1 cellular context compared by ENCODE assay signal in the genomic region with DNA sequence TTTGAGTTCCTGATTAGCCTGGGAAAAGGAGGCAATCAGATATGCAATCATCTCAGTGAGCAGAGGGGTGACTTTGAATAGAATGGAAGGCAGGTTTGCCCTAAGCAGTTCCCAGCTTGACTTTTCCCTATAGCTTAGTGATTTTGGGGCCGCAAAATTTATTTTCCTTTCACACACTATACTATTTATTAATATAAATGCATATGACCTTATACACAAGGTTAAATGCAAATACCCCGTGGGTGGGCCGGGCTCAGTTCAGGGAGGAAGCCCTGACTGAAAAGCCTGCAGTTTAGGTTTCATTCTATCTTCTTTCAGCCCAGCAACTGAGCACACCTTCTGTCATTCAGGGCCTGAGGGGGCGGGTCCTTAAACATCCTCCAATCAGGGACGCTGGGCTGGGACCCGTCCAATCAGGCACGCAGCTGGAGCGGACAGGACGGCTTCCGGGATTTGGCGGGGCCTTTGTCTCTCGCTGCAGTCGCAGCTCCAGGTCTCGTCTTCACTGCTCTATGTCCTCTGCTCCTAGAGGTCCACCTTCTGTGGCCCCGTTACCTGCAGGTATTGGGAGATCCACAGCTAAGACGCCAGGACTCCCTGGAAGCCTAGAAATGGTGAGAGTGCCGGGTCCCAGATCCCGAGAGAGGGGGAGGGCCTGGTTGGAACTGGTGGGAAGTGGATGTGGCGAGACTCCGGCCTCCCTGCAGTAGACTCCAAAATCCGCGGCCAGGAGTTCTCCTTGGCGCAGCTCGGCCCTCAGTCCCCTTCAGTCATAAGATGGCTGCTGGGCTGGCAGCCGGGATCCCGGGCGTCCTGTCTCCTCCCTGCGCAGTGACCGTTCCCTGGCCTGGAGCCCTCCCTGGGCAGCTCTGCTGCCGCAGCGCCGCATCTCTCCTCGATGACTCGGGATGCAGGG.
TF ChIP-seq lines count a peak whose summit lies in the region.

A gene (plus strand): TSS at position 468 of the 916 bp plus-strand sequence. CDS start 45 bp downstream, at position 513.

TF ChIP-seq in HepG2, 621 proteins besides CTCF, POLR2A, EP300 and RAD21 (continued from another document and continues in another):
- TF ChIP-seq, protein P1, sequence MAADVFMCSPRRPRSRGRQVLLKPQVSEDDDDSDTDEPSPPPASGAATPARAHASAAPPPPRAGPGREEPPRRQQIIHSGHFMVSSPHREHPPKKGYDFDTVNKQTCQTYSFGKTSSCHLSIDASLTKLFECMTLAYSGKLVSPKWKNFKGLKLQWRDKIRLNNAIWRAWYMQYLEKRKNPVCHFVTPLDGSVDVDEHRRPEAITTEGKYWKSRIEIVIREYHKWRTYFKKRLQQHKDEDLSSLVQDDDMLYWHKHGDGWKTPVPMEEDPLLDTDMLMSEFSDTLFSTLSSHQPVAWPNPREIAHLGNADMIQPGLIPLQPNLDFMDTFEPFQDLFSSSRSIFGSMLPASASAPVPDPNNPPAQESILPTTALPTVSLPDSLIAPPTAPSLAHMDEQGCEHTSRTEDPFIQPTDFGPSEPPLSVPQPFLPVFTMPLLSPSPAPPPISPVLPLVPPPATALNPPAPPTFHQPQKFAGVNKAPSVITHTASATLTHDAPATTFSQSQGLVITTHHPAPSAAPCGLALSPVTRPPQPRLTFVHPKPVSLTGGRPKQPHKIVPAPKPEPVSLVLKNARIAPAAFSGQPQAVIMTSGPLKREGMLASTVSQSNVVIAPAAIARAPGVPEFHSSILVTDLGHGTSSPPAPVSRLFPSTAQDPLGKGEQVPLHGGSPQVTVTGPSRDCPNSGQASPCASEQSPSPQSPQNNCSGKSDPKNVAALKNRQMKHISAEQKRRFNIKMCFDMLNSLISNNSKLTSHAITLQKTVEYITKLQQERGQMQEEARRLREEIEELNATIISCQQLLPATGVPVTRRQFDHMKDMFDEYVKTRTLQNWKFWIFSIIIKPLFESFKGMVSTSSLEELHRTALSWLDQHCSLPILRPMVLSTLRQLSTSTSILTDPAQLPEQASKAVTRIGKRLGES (CRISPR knock-in tag; IDR thresholded peaks at IDR 0.05; ENCODE audit: borderline replicate concordance) = no peak
- TF ChIP-seq POLR2G (IDR thresholded peaks at IDR 0.05; ENCODE audit: low read depth, low read length) = peak; percentile 75
- TF ChIP-seq TAF1 (CRISPR knock-in tag; IDR thresholded peaks at IDR 0.05) = peak; percentile 74
- TF ChIP-seq ZFY (CRISPR knock-in tag; IDR thresholded peaks at IDR 0.05) = peak; percentile 85
- TF ChIP-seq MTA3 (CRISPR knock-in tag; IDR thresholded peaks at IDR 0.05) = no peak
- no peak for TF ChIP-seq ZNF296 (CRISPR knock-in tag; conservative IDR thresholded peaks at IDR 0.05)
- TF ChIP-seq, protein P2, sequence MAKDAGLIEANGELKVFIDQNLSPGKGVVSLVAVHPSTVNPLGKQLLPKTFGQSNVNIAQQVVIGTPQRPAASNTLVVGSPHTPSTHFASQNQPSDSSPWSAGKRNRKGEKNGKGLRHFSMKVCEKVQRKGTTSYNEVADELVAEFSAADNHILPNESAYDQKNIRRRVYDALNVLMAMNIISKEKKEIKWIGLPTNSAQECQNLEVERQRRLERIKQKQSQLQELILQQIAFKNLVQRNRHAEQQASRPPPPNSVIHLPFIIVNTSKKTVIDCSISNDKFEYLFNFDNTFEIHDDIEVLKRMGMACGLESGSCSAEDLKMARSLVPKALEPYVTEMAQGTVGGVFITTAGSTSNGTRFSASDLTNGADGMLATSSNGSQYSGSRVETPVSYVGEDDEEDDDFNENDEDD (CRISPR knock-in tag; IDR thresholded peaks at IDR 0.05; ENCODE audit: borderline replicate concordance) = peak; percentile 86
- no peak for TF ChIP-seq MAF1 (CRISPR knock-in tag; IDR thresholded peaks at IDR 0.05; ENCODE audit: borderline replicate concordance)
- peak; percentile 84 for TF ChIP-seq ELF1 (CRISPR knock-in tag; IDR thresholded peaks at IDR 0.05)
- TF ChIP-seq MXI1 (IDR thresholded peaks at IDR 0.05; ENCODE audit: borderline replicate concordance, low read depth, low read length) = peak; percentile 63; the same call in 1 of the 3 replicates
- TF ChIP-seq ZBTB8A (CRISPR knock-in tag; IDR thresholded peaks at IDR 0.05; ENCODE audit: borderline replicate concordance, low read depth) = no peak
- TF ChIP-seq ADNP (CRISPR knock-in tag; IDR thresholded peaks at IDR 0.05) = no peak
- no peak for TF ChIP-seq NCOA5 (CRISPR knock-in tag; IDR thresholded peaks at IDR 0.05)
- no peak for TF ChIP-seq ZNF83 (CRISPR knock-in tag; IDR thresholded peaks at IDR 0.05; ENCODE audit: borderline replicate concordance)
- TF ChIP-seq, protein P3, sequence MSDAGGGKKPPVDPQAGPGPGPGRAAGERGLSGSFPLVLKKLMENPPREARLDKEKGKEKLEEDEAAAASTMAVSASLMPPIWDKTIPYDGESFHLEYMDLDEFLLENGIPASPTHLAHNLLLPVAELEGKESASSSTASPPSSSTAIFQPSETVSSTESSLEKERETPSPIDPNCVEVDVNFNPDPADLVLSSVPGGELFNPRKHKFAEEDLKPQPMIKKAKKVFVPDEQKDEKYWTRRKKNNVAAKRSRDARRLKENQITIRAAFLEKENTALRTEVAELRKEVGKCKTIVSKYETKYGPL (CRISPR knock-in tag; IDR thresholded peaks at IDR 0.05) = no peak
- TF ChIP-seq ZNF343 (CRISPR knock-in tag; IDR thresholded peaks at IDR 0.05) = no peak
- no peak for TF ChIP-seq CHD4 (IDR thresholded peaks at IDR 0.05; ENCODE audit: borderline replicate concordance, low read length)
- TF ChIP-seq, protein P4, sequence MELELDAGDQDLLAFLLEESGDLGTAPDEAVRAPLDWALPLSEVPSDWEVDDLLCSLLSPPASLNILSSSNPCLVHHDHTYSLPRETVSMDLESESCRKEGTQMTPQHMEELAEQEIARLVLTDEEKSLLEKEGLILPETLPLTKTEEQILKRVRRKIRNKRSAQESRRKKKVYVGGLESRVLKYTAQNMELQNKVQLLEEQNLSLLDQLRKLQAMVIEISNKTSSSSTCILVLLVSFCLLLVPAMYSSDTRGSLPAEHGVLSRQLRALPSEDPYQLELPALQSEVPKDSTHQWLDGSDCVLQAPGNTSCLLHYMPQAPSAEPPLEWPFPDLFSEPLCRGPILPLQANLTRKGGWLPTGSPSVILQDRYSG (CRISPR knock-in tag; IDR thresholded peaks at IDR 0.05) = no peak
- TF ChIP-seq, protein P5, sequence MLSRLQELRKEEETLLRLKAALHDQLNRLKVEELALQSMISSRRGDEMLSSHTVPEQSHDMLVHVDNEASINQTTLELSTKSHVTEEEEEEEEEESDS (CRISPR knock-in tag; IDR thresholded peaks at IDR 0.05; ENCODE audit: borderline replicate concordance) = no peak
- TF ChIP-seq ZNF331 (CRISPR knock-in tag; IDR thresholded peaks at IDR 0.05) = no peak
- no peak for TF ChIP-seq LCORL (IDR thresholded peaks at IDR 0.05)
- TF ChIP-seq LCORL (CRISPR knock-in tag; IDR thresholded peaks at IDR 0.05) = no peak
- TF ChIP-seq PCBP1 (IDR thresholded peaks at IDR 0.05; ENCODE audit: borderline replicate concordance, low read depth, low read length) = no peak
- no peak for TF ChIP-seq SRSF4 (IDR thresholded peaks at IDR 0.05; ENCODE audit: low read depth, low read length, poor library complexity, severe bottlenecking)
- no peak for TF ChIP-seq ZNF562 (CRISPR knock-in tag; IDR thresholded peaks at IDR 0.05; ENCODE audit: borderline replicate concordance)
- no peak for TF ChIP-seq ARID2 (CRISPR knock-in tag; IDR thresholded peaks at IDR 0.05; ENCODE audit: borderline replicate concordance)
- TF ChIP-seq ZNF569 (CRISPR knock-in tag; IDR thresholded peaks at IDR 0.05; ENCODE audit: borderline replicate concordance) = no peak
- peak; percentile 74; the same call in 1 of the 2 replicates for TF ChIP-seq NRL (CRISPR knock-in tag; IDR thresholded peaks at IDR 0.05; ENCODE audit: borderline replicate concordance)
- TF ChIP-seq, protein P6, sequence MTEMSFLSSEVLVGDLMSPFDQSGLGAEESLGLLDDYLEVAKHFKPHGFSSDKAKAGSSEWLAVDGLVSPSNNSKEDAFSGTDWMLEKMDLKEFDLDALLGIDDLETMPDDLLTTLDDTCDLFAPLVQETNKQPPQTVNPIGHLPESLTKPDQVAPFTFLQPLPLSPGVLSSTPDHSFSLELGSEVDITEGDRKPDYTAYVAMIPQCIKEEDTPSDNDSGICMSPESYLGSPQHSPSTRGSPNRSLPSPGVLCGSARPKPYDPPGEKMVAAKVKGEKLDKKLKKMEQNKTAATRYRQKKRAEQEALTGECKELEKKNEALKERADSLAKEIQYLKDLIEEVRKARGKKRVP (CRISPR knock-in tag; IDR thresholded peaks at IDR 0.05) = no peak
- TF ChIP-seq MAFF (IDR thresholded peaks at IDR 0.05; ENCODE audit: low read depth, low read length) = no peak
- TF ChIP-seq SP1 (IDR thresholded peaks at IDR 0.05) = no peak
- TF ChIP-seq SP1 (CRISPR knock-in tag; IDR thresholded peaks at IDR 0.05) = no peak; the same call in 1 of the 2 replicates
- no peak for TF ChIP-seq ZFP82 (CRISPR knock-in tag; IDR thresholded peaks at IDR 0.05; ENCODE audit: borderline replicate concordance)
- TF ChIP-seq ZNF205 (CRISPR knock-in tag; IDR thresholded peaks at IDR 0.05) = no peak
- TF ChIP-seq, protein P7, sequence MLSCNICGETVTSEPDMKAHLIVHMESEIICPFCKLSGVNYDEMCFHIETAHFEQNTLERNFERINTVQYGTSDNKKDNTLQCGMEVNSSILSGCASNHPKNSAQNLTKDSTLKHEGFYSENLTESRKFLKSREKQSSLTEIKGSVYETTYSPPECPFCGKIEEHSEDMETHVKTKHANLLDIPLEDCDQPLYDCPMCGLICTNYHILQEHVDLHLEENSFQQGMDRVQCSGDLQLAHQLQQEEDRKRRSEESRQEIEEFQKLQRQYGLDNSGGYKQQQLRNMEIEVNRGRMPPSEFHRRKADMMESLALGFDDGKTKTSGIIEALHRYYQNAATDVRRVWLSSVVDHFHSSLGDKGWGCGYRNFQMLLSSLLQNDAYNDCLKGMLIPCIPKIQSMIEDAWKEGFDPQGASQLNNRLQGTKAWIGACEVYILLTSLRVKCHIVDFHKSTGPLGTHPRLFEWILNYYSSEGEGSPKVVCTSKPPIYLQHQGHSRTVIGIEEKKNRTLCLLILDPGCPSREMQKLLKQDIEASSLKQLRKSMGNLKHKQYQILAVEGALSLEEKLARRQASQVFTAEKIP (CRISPR knock-in tag; IDR thresholded peaks at IDR 0.05; ENCODE audit: borderline replicate concordance) = no peak
- peak; percentile 88 for TF ChIP-seq HDAC1 (CRISPR knock-in tag; IDR thresholded peaks at IDR 0.05)
- TF ChIP-seq, protein P8, sequence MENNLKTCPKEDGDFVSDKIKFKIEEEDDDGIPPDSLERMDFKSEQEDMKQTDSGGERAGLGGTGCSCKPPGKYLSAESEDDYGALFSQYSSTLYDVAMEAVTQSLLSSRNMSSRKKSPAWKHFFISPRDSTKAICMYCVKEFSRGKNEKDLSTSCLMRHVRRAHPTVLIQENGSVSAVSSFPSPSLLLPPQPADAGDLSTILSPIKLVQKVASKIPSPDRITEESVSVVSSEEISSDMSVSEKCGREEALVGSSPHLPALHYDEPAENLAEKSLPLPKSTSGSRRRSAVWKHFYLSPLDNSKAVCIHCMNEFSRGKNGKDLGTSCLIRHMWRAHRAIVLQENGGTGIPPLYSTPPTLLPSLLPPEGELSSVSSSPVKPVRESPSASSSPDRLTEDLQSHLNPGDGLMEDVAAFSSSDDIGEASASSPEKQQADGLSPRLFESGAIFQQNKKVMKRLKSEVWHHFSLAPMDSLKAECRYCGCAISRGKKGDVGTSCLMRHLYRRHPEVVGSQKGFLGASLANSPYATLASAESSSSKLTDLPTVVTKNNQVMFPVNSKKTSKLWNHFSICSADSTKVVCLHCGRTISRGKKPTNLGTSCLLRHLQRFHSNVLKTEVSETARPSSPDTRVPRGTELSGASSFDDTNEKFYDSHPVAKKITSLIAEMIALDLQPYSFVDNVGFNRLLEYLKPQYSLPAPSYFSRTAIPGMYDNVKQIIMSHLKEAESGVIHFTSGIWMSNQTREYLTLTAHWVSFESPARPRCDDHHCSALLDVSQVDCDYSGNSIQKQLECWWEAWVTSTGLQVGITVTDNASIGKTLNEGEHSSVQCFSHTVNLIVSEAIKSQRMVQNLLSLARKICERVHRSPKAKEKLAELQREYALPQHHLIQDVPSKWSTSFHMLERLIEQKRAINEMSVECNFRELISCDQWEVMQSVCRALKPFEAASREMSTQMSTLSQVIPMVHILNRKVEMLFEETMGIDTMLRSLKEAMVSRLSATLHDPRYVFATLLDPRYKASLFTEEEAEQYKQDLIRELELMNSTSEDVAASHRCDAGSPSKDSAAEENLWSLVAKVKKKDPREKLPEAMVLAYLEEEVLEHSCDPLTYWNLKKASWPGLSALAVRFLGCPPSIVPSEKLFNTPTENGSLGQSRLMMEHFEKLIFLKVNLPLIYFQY (CRISPR knock-in tag; IDR thresholded peaks at IDR 0.05; ENCODE audit: borderline replicate concordance) = no peak
- TF ChIP-seq, protein P9, sequence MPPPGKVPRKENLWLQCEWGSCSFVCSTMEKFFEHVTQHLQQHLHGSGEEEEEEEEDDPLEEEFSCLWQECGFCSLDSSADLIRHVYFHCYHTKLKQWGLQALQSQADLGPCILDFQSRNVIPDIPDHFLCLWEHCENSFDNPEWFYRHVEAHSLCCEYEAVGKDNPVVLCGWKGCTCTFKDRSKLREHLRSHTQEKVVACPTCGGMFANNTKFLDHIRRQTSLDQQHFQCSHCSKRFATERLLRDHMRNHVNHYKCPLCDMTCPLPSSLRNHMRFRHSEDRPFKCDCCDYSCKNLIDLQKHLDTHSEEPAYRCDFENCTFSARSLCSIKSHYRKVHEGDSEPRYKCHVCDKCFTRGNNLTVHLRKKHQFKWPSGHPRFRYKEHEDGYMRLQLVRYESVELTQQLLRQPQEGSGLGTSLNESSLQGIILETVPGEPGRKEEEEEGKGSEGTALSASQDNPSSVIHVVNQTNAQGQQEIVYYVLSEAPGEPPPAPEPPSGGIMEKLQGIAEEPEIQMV (CRISPR knock-in tag; IDR thresholded peaks at IDR 0.05; ENCODE audit: low read depth) = no peak
- TF ChIP-seq RFX3 (CRISPR knock-in tag; IDR thresholded peaks at IDR 0.05) = no peak
- TF ChIP-seq MTF1 (CRISPR knock-in tag; IDR thresholded peaks at IDR 0.05) = no peak
- no peak for TF ChIP-seq ZBTB20 (CRISPR knock-in tag; IDR thresholded peaks at IDR 0.05; ENCODE audit: borderline replicate concordance, low read depth)
